ENCODE assay signal across 27 cellular contexts in the genomic region with DNA sequence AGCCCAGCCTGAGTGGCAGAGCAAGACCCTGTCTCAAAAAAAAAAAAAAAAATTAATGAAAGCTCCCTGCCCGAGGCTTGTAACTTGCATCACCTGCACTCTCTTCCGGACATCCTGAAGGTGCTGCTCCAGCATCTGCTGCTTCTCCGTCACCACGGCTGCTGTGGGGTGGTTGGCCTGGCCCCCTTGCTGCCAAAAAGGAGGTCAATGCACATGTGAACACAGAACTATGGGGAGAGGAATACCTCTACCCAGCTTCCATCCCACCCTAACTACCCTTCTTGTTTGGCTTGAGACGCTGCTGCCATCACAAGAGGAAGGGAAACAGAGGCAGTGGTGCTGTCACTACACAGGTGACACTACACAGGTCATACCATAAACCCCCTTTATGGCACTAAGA. TPM values are rescaled to one million over a fixed set of nuclear protein-coding genes. Genes with fewer than 3 reads are reported as not detected.
DNase-seq lines count a peak whose midpoint lies in the region; ATAC-seq lines count a peak whose summit lies in the region.
"Had no signal": no experiment of that assay in that cellular context is flagged by ENCODE, and none has a peak within 500 bp of the region (broad histone marks: within the 10 kb centered on the region; RNA-seq: fewer than 3 reads in every experiment).

No MANE protein-coding gene starts in this region.

- CTCF ChIA-PET in activated CD4-positive, alpha-beta T cell treated with anti-CD3 and anti-CD28 coated beads, Interleukin-2, amount 10 ng/mL, durations not matched to agents 7 days and 5 days (lab: Charles Lee): interaction anchor here (0.7 to 0.9 kb wide), 2 partner anchors 9 to 180 kb away, joined by 3 read pairs; no protein-coding TSS in a partner anchor
- CTCF ChIA-PET in CD4-positive, alpha-beta memory T cell (lab: Charles Lee; ENCODE audit: partially characterized antibody): interaction anchor here (0.9 to 1.1 kb wide), 2 partner anchors 36 to 64 kb away, joined by 3 read pairs; no protein-coding TSS in a partner anchor

- H3K27ac Mint-ChIP-seq in activated CD4-positive, alpha-beta T cell treated with anti-CD3 and anti-CD28 coated beads, Interleukin-2, amount 10 ng/mL, durations not matched to agents 7 days and 5 days: peak overlapping the region; percentile 86
- peak overlapping the region; percentile 69 to 93 (median 90) for H3K27ac Mint-ChIP-seq in CD4-positive, alpha-beta memory T cell
- H3K27ac Mint-ChIP-seq in activated T-helper 1 cell treated with anti-CD3 and anti-CD28 coated beads, Interleukin-12 subunit alpha, Interleukin-12 subunit beta, Interleukin-2, Interleukin-4 antibody, amounts not matched to agents 30 ng/mL and 10 ng/mL and 1 ng/mL, durations not matched to agents 14 hours and 24 hours and 36 hours: peak overlapping the region; percentile 91
- peak overlapping the region; percentile 65 to 95 (median 88) for H3K27ac Mint-ChIP-seq in naive thymus-derived CD8-positive, alpha-beta T cell
- H3K27ac Mint-ChIP-seq: memory B cell had no signal

- POLR2A ChIA-PET in activated CD4-positive, alpha-beta T cell treated with anti-CD3 and anti-CD28 coated beads, Interleukin-2, amount 10 ng/mL, durations not matched to agents 7 days and 5 days (lab: Charles Lee): no interaction called here
- POLR2A ChIA-PET in CD4-positive, alpha-beta memory T cell (lab: Charles Lee; ENCODE audit: partially characterized antibody): interaction anchor here (0.8 to 4.8 kb wide), 3 partner anchors 49 to 140 kb away, joined by 3 to 40 read pairs (median 3); partner anchors contain the start of gene STAT3
- POLR2A ChIA-PET in naive thymus-derived CD8-positive, alpha-beta T cell (lab: Charles Lee): interaction anchor here (0.7 to 1.2 kb wide), 3 partner anchors 49 to 66 kb away, joined by 3 read pairs; partner anchors contain the start of gene STAT3

- H3K27me3 Mint-ChIP-seq in activated CD4-positive, alpha-beta T cell treated with anti-CD3 and anti-CD28 coated beads, Interleukin-2, amount 10 ng/mL, durations not matched to agents 7 days and 5 days: no peaks in the 10 kb centered on the region
- H3K27me3 Mint-ChIP-seq in CD4-positive, alpha-beta memory T cell: no peaks in the 10 kb centered on the region
- H3K27me3 Mint-ChIP-seq in activated T-helper 1 cell treated with anti-CD3 and anti-CD28 coated beads, Interleukin-12 subunit alpha, Interleukin-12 subunit beta, Interleukin-2, Interleukin-4 antibody, amounts not matched to agents 30 ng/mL and 10 ng/mL and 1 ng/mL, durations not matched to agents 14 hours and 24 hours and 36 hours (ENCODE audit: insufficient read depth): no peaks in the 10 kb centered on the region
- no peaks in the 10 kb centered on the region for H3K27me3 Mint-ChIP-seq in naive thymus-derived CD8-positive, alpha-beta T cell
- H3K27me3 Mint-ChIP-seq: memory B cell had no signal

- no peak overlapping the region for H3K27ac ChIP-seq in CD4-positive, alpha-beta memory T cell (ENCODE audit: low read depth, low read length)
- H3K27ac ChIP-seq: adrenal gland, thoracic aorta, vagina, VCaP had no signal

- H3K4me1 Mint-ChIP-seq in activated CD4-positive, alpha-beta T cell treated with anti-CD3 and anti-CD28 coated beads, Interleukin-2, amount 10 ng/mL, durations not matched to agents 7 days and 5 days: peaks cover 77% of the 10 kb centered on the region
- H3K4me1 Mint-ChIP-seq in CD4-positive, alpha-beta memory T cell: peaks cover 33 to 62% (median 48%) of the 10 kb centered on the region in 4 donors
- peaks cover 78% of the 10 kb centered on the region for H3K4me1 Mint-ChIP-seq in activated T-helper 1 cell treated with anti-CD3 and anti-CD28 coated beads, Interleukin-12 subunit alpha, Interleukin-12 subunit beta, Interleukin-2, Interleukin-4 antibody, amounts not matched to agents 30 ng/mL and 10 ng/mL and 1 ng/mL, durations not matched to agents 14 hours and 24 hours and 36 hours (ENCODE audit: low read depth)
- peaks cover 13 to 49% (median 36%) of the 10 kb centered on the region in 4 donors for H3K4me1 Mint-ChIP-seq in naive thymus-derived CD8-positive, alpha-beta T cell
- H3K4me1 Mint-ChIP-seq: brain had no signal

- no peaks in the 10 kb centered on the region for H3K27me3 ChIP-seq in CD4-positive, alpha-beta memory T cell (ENCODE audit: insufficient read depth, low read length)
- H3K27me3 ChIP-seq: adrenal gland, BE2C, Peyer's patch, vagina had no signal

- peaks cover 74% of the 10 kb centered on the region for H3K36me3 Mint-ChIP-seq in activated CD4-positive, alpha-beta T cell treated with anti-CD3 and anti-CD28 coated beads, Interleukin-2, amount 10 ng/mL, durations not matched to agents 7 days and 5 days (ENCODE audit: low read depth)
- peaks cover 49 to 58% of the 10 kb centered on the region in 2 donors for H3K36me3 Mint-ChIP-seq in CD4-positive, alpha-beta memory T cell
- peaks cover 56% of the 10 kb centered on the region for H3K36me3 Mint-ChIP-seq in activated T-helper 1 cell treated with anti-CD3 and anti-CD28 coated beads, Interleukin-12 subunit alpha, Interleukin-12 subunit beta, Interleukin-2, Interleukin-4 antibody, amounts not matched to agents 30 ng/mL and 10 ng/mL and 1 ng/mL, durations not matched to agents 14 hours and 24 hours and 36 hours (ENCODE audit: low read depth)
- peaks cover 0 to 78% (median 23%) of the 10 kb centered on the region in 3 donors for H3K36me3 Mint-ChIP-seq in naive thymus-derived CD8-positive, alpha-beta T cell

- H3K4me3 Mint-ChIP-seq in activated CD4-positive, alpha-beta T cell treated with anti-CD3 and anti-CD28 coated beads, Interleukin-2, amount 10 ng/mL, durations not matched to agents 7 days and 5 days: peak overlapping the region; percentile 50
- peak overlapping the region in 4 of 8 donors; percentile 47 to 62 (median 56) for H3K4me3 Mint-ChIP-seq in CD4-positive, alpha-beta memory T cell
- H3K4me3 Mint-ChIP-seq in activated T-helper 1 cell treated with anti-CD3 and anti-CD28 coated beads, Interleukin-12 subunit alpha, Interleukin-12 subunit beta, Interleukin-2, Interleukin-4 antibody, amounts not matched to agents 30 ng/mL and 10 ng/mL and 1 ng/mL, durations not matched to agents 14 hours and 24 hours and 36 hours: peak overlapping the region; percentile 58
- H3K4me3 Mint-ChIP-seq in naive thymus-derived CD8-positive, alpha-beta T cell: peak overlapping the region in 5 of 10 donors; percentile 26 to 60 (median 48)
- H3K4me3 Mint-ChIP-seq: brain had no signal

- DNase-seq in activated CD4-positive, alpha-beta T cell treated with anti-CD3 and anti-CD28 coated beads, Interleukin-2, amount 10 ng/mL, durations not matched to agents 7 days and 5 days: no peak
- DNase-seq in activated CD4-positive, alpha-beta T cell treated with anti-CD3 and anti-CD28 coated beads, Interleukin-2, amount 50 U/mL, for 1 hour: no peak
- DNase-seq in CD4-positive, alpha-beta memory T cell: no peak
- no peak for DNase-seq in activated T-helper 1 cell treated with anti-CD3 and anti-CD28 coated beads, Interleukin-12 subunit alpha, Interleukin-12 subunit beta, Interleukin-2, Interleukin-4 antibody, amounts not matched to agents 30 ng/mL and 10 ng/mL and 1 ng/mL, durations not matched to agents 14 hours and 24 hours and 36 hours (ENCODE audit: low spot score)
- DNase-seq in naive thymus-derived CD8-positive, alpha-beta T cell: no peak
- DNase-seq in DMS79 (lab: John Stamatoyannopoulos, UW): no peak
- no peak for DNase-seq in NCI-H345 treated with DMSO at 0.1 percent for 48 hours (lab: John Stamatoyannopoulos, UW; ENCODE audit: unreplicated experiment)
- no peak for DNase-seq in NCI-H2171 (lab: John Stamatoyannopoulos, UW)
- DNase-seq: activated T-cell treated with anti-CD3 and anti-CD28 coated beads, Interleukin-2, amount 50 U/mL, for 1 hour; adrenal gland; BE2C; effector CD4-positive, alpha-beta T cell; EL; erythroblast; H7; head of caudate nucleus; NCI-H524; NK-92 treated with Interleukin-12 subunit alpha and Interleukin-12 subunit beta, amount 100 ng/mL, for 24 hours; occipital lobe; Peyer's patch; SIG-M5 had no signal

- no peak overlapping the region for H3K4me3 ChIP-seq in CD4-positive, alpha-beta memory T cell (ENCODE audit: low read length in 2 of 2)
- H3K4me3 ChIP-seq: adrenal gland, Peyer's patch, skin epidermis, thoracic aorta, vagina had no signal

- H3K36me3 ChIP-seq in CD4-positive, alpha-beta memory T cell (ENCODE audit: insufficient read depth, low read length): peaks cover 34% of the 10 kb centered on the region

- peaks cover 61% of the 10 kb centered on the region for H3K4me1 ChIP-seq in CD4-positive, alpha-beta memory T cell (ENCODE audit: insufficient read depth, low read length)
- H3K4me1 ChIP-seq: BE2C, Peyer's patch, vagina had no signal

- ATAC-seq in naive thymus-derived CD8-positive, alpha-beta T cell: no peak

- no peaks in the 10 kb centered on the region for H3K9me3 ChIP-seq in CD4-positive, alpha-beta memory T cell (ENCODE audit: control insufficient read depth in 1 of 2, low read length in 2 of 2)
- H3K9me3 ChIP-seq: adrenal gland, BE2C, Peyer's patch, thoracic aorta, vagina had no signal

- intact Hi-C loops in CD4-positive, alpha-beta memory T cell (cut with micrococcal nuclease): no loop called here
- intact Hi-C loops in activated T-helper 1 cell treated with anti-CD3 and anti-CD28 coated beads, Interleukin-12 subunit alpha, Interleukin-12 subunit beta, Interleukin-2, Interleukin-4 antibody, amounts not matched to agents 30 ng/mL and 10 ng/mL and 1 ng/mL, durations not matched to agents 14 hours and 24 hours and 36 hours (cut with micrococcal nuclease): no loop called here

- no peaks in the 10 kb centered on the region for H3K9me3 Mint-ChIP-seq in activated CD4-positive, alpha-beta T cell treated with anti-CD3 and anti-CD28 coated beads, Interleukin-2, amount 10 ng/mL, durations not matched to agents 7 days and 5 days
- H3K9me3 Mint-ChIP-seq in CD4-positive, alpha-beta memory T cell: no peaks in the 10 kb centered on the region
- no peaks in the 10 kb centered on the region for H3K9me3 Mint-ChIP-seq in activated T-helper 1 cell treated with anti-CD3 and anti-CD28 coated beads, Interleukin-12 subunit alpha, Interleukin-12 subunit beta, Interleukin-2, Interleukin-4 antibody, amounts not matched to agents 30 ng/mL and 10 ng/mL and 1 ng/mL, durations not matched to agents 14 hours and 24 hours and 36 hours
- no peaks in the 10 kb centered on the region for H3K9me3 Mint-ChIP-seq in naive thymus-derived CD8-positive, alpha-beta T cell
- H3K9me3 Mint-ChIP-seq: brain, memory B cell had no signal

RNA-seq across cellular contexts. Expression of gene STAT3, which starts 49.0 kb away (rescaled TPM):
- total RNA-seq in activated CD4-positive, alpha-beta T cell treated with anti-CD3 and anti-CD28 coated beads, Interleukin-2, amount 10 ng/mL, durations not matched to agents 7 days and 5 days: 100 to 1,000 TPM; 114 to 121 TPM
- total RNA-seq in CD4-positive, alpha-beta memory T cell: 100 to 1,000 TPM; 129 to 131 TPM
- 100 to 1,000 TPM; 103 to 147 TPM for polyA plus RNA-seq in CD4-positive, alpha-beta memory T cell
- total RNA-seq in activated T-helper 1 cell treated with anti-CD3 and anti-CD28 coated beads, Interleukin-12 subunit alpha, Interleukin-12 subunit beta, Interleukin-2, Interleukin-4 antibody, amounts not matched to agents 30 ng/mL and 10 ng/mL and 1 ng/mL, durations not matched to agents 14 hours and 24 hours and 36 hours: 240 and 241 TPM in 2 replicates
- total RNA-seq in naive thymus-derived CD8-positive, alpha-beta T cell: 100 to 1,000 TPM; 130 to 135 TPM
- polyA plus RNA-seq in naive thymus-derived CD8-positive, alpha-beta T cell: 100 to 1,000 TPM; 129 to 154 (median 153) TPM

RNA-seq across cellular contexts. Expression of gene STAT5A, which starts 50.9 kb away (rescaled TPM):
- 100 to 1,000 TPM in 1 of 2 experiments, 10 to 100 TPM in 1; 99.5 to 108 TPM for total RNA-seq in activated CD4-positive, alpha-beta T cell treated with anti-CD3 and anti-CD28 coated beads, Interleukin-2, amount 10 ng/mL, durations not matched to agents 7 days and 5 days
- 100 to 1,000 TPM; 130 to 133 TPM for total RNA-seq in CD4-positive, alpha-beta memory T cell
- 10 to 100 TPM; 66.7 to 94.6 TPM for polyA plus RNA-seq in CD4-positive, alpha-beta memory T cell
- 375 and 381 TPM in 2 replicates for total RNA-seq in activated T-helper 1 cell treated with anti-CD3 and anti-CD28 coated beads, Interleukin-12 subunit alpha, Interleukin-12 subunit beta, Interleukin-2, Interleukin-4 antibody, amounts not matched to agents 30 ng/mL and 10 ng/mL and 1 ng/mL, durations not matched to agents 14 hours and 24 hours and 36 hours
- 100 to 1,000 TPM; 117 to 122 TPM for total RNA-seq in naive thymus-derived CD8-positive, alpha-beta T cell
- polyA plus RNA-seq in naive thymus-derived CD8-positive, alpha-beta T cell: 100 to 1,000 TPM in 1 of 3 donors, 10 to 100 TPM in 2; 59.6 to 115 (median 89.1) TPM
